In the genomic region with DNA sequence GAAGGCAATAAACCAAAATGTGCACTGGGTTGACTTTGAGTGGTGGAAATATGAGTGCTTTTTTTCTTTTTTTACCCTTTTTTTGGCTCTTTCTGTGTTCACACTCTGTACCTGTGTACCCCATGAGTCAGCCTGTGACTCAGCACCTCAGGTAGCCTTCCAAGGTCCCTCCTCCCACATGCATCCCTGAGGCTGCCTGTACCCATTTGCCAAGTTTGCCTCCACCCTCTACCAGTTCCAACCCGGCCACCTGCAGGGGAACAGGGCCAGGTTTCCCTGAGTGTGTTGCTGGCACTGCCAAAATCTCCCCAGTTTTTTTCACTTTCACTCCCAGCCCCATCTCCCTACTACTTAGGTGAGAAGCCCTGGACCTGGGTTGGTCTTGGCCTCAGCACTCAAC, we compare ENCODE assay signal across 1 cellular context.
TF ChIP-seq lines count a peak whose summit lies in the region.

No MANE protein-coding gene starts in this region.

TF ChIP-seq in H1, 55 proteins besides CTCF, POLR2A, EP300 and RAD21:
- TF ChIP-seq MAFK (IDR thresholded peaks at IDR 0.05; ENCODE audit: low read depth, low read length) (peak; percentile 34; the same call in 1 of the 2 replicates), BACH1 (IDR thresholded peaks at IDR 0.05; ENCODE audit: low read length) (peak; percentile 65; the same call in 1 of the 2 replicates), NRF1 (IDR thresholded peaks at IDR 0.05; ENCODE audit: low read depth, low read length) (no peak), CREB1 (IDR thresholded peaks at IDR 0.05) (no peak), BCL11A (IDR thresholded peaks at IDR 0.05; ENCODE audit: low read depth in 2 of 2, low read length in 2 of 2) (no peak)
